Comparison of ENCODE assay signal across 26 cellular contexts in genomic region chr1:235156745-235157144, GRCh38.
"Had no signal": no experiment of that assay in that cellular context is flagged by ENCODE, and none has a peak within 500 bp of the region (broad histone marks: within the 10 kb centered on the region; RNA-seq: fewer than 3 reads in every experiment).

No MANE protein-coding gene starts in this region.

- H3K4me3 ChIP-seq: gastrocnemius medialis, left lung, ovary, psoas muscle, skin epidermis, thoracic aorta, tibial nerve, upper lobe of right lung, uterus had no signal

- DNase-seq: effector CD8-positive, alpha-beta T cell; endodermal cell; foreskin fibroblast; gastrocnemius medialis; head of caudate nucleus; kidney; left lung; mesenchymal stem cell; naive thymus-derived CD8-positive, alpha-beta T cell; nephron progenitor cell; occipital lobe; ovary; posterior cingulate gyrus; psoas muscle; right cardiac atrium; stimulated activated CD4-positive, alpha-beta T cell treated with anti-CD3 and anti-CD28 coated beads, Interleukin-15, amount 100 ng/mL, for 24 hours; stimulated activated CD4-positive, alpha-beta T cell treated with anti-CD3 and anti-CD28 coated beads, Interleukin-2, amount 100 ng/mL, for 48 hours; stimulated activated naive B cell treated with anti-CD40 and anti-IgM and Interleukin-4, amounts not matched to agents 10 μg/mL and 1 μg/mL and 100 μg/mL, for 72 hours; upper lobe of right lung; uterus had no signal

- FAIRE-seq: colon, kidney had no signal

- H3K27me3 ChIP-seq: gastrocnemius medialis, left lung, ovary, tibial nerve, upper lobe of right lung, uterus had no signal

- H3K27ac ChIP-seq: epithelial cell of prostate, gastrocnemius medialis, left lung, ovary, psoas muscle, skin epidermis, thoracic aorta, tibial nerve, upper lobe of right lung, uterus had no signal

- ATAC-seq: esophagus mucosa; gastrocnemius medialis; left lung; naive thymus-derived CD8-positive, alpha-beta T cell; psoas muscle; right cardiac atrium; stimulated activated naive B cell treated with anti-CD40 and anti-IgM and Interleukin-4, amounts not matched to agents 10 μg/mL and 1 μg/mL and 100 μg/mL, for 72 hours; upper lobe of right lung had no signal

- H3K36me3 ChIP-seq: ovary, uterus had no signal

- H3K9me3 ChIP-seq: gastrocnemius medialis, left lung, ovary, psoas muscle, thoracic aorta, tibial nerve, upper lobe of right lung, uterus had no signal
